Comparison of ENCODE assay signal across 10 cellular contexts in genomic region chr20:57211949-57212889, GRCh38. TPM values are rescaled to one million over a fixed set of nuclear protein-coding genes. Genes with fewer than 3 reads are reported as not detected.
DNase-seq lines count a peak whose midpoint lies in the region; ATAC-seq and TF ChIP-seq lines count a peak whose summit lies in the region.
"Had no signal": no experiment of that assay in that cellular context is flagged by ENCODE, and none has a peak within 500 bp of the region (broad histone marks: within the 10 kb centered on the region; RNA-seq: fewer than 3 reads in every experiment).

No MANE protein-coding gene starts in this region.

- POLR2A ChIA-PET in HEK293T (lab: Yijun Ruan, JAX), result no interaction called here

- H3K4me3 ChIP-seq in right cardiac atrium (ENCODE audit: low read length), result no peak overlapping the region

- H3K36me3 Mint-ChIP-seq in stimulated activated memory B cell treated with anti-CD40 and anti-IgM and Interleukin-4, amounts not matched to agents 10 μg/mL and 1 μg/mL and 100 μg/mL, for 72 hours, result no peaks in the 10 kb centered on the region
- H3K36me3 Mint-ChIP-seq: memory B cell had no signal

- intact Hi-C loops in right cardiac atrium (cut with DNase I), result no loop called here

- no peaks in the 10 kb centered on the region for H3K9me3 ChIP-seq in right cardiac atrium (ENCODE audit: control insufficient read depth, low read length)

- peak; percentile 84 to 91 for ATAC-seq in right cardiac atrium
- peak; percentile 44 for ATAC-seq in stimulated activated memory B cell treated with anti-CD40 and anti-IgM and Interleukin-4, amounts not matched to agents 10 μg/mL and 1 μg/mL and 100 μg/mL, for 72 hours
- ATAC-seq in HG02759 (IDR thresholded peaks at IDR 0.05; ENCODE audit: unreplicated experiment), result no peak
- ATAC-seq in HG03175 (IDR thresholded peaks at IDR 0.05; ENCODE audit: unreplicated experiment), result no peak
- no peak for ATAC-seq in GM18873 (IDR thresholded peaks at IDR 0.05; ENCODE audit: low FRiP score, unreplicated experiment)

- H3K4me1 Mint-ChIP-seq in stimulated activated memory B cell treated with anti-CD40 and anti-IgM and Interleukin-4, amounts not matched to agents 10 μg/mL and 1 μg/mL and 100 μg/mL, for 72 hours, result no peaks in the 10 kb centered on the region
- H3K4me1 Mint-ChIP-seq: activated B cell treated with CpG ODN at 0.5 μM for 24 hours had no signal

- H3K27me3 ChIP-seq in right cardiac atrium (ENCODE audit: control insufficient read depth, insufficient read depth), result no peaks in the 10 kb centered on the region

- H3K27ac Mint-ChIP-seq in stimulated activated memory B cell treated with anti-CD40 and anti-IgM and Interleukin-4, amounts not matched to agents 10 μg/mL and 1 μg/mL and 100 μg/mL, for 72 hours, result no peak overlapping the region
- H3K27ac Mint-ChIP-seq: activated B cell treated with CpG ODN at 0.5 μM for 24 hours, memory B cell had no signal

- H3K9me3 Mint-ChIP-seq in stimulated activated memory B cell treated with anti-CD40 and anti-IgM and Interleukin-4, amounts not matched to agents 10 μg/mL and 1 μg/mL and 100 μg/mL, for 72 hours, result no peaks in the 10 kb centered on the region
- H3K9me3 Mint-ChIP-seq: activated B cell treated with CpG ODN at 0.5 μM for 24 hours had no signal

- no peak overlapping the region for H3K27ac ChIP-seq in right cardiac atrium (ENCODE audit: low read length)

- H3K4me3 Mint-ChIP-seq in stimulated activated memory B cell treated with anti-CD40 and anti-IgM and Interleukin-4, amounts not matched to agents 10 μg/mL and 1 μg/mL and 100 μg/mL, for 72 hours, result no peak overlapping the region
- H3K4me3 Mint-ChIP-seq: activated B cell treated with CpG ODN at 0.5 μM for 24 hours, memory B cell had no signal

- peak; percentile 34 for DNase-seq in HEK293T (ENCODE audit: extremely low spot score)
- peak in 36 of 58 donors; percentile 6 to 84 (median 18) for DNase-seq in anterior cingulate cortex (lab: John Stamatoyannopoulos, UW)
- peak; percentile 70 to 82 (median 71) for DNase-seq in right cardiac atrium
- DNase-seq in activated naive CD4-positive, alpha-beta T cell treated with anti-CD3 and anti-CD28 coated beads, Interleukin-2, amount 50 U/mL, for 16 hours, result no peak
- DNase-seq: activated B cell treated with CpG ODN at 0.5 μM for 24 hours had no signal

- CTCF ChIA-PET in HEK293T (lab: Yijun Ruan, JAX), result no interaction called here

- H3K27me3 Mint-ChIP-seq in stimulated activated memory B cell treated with anti-CD40 and anti-IgM and Interleukin-4, amounts not matched to agents 10 μg/mL and 1 μg/mL and 100 μg/mL, for 72 hours, result peaks cover 16% of the 10 kb centered on the region

- 55% methylated on average over 38 of the region's 38 CpGs for WGBS in right cardiac atrium

- H3K4me1 ChIP-seq in right cardiac atrium (ENCODE audit: control insufficient read depth, insufficient read depth, low read length), result no peaks in the 10 kb centered on the region

TF ChIP-seq in HEK293T, 16 proteins besides CTCF, POLR2A, EP300 and RAD21:
- TF ChIP-seq HDGF (IDR thresholded peaks at IDR 0.05; ENCODE audit: borderline replicate concordance), result no peak

RNA-seq across cellular contexts. Expression of gene BMP7, which starts 54.2 kb away (rescaled TPM):
- 10 to 100 TPM; 29.1 to 39.4 (median 32.3) TPM for total RNA-seq in right cardiac atrium
- polyA plus RNA-seq in right cardiac atrium, result 22.4 TPM
- total RNA-seq: activated B cell treated with CpG ODN at 0.5 μM for 24 hours had no signal

Comparison
In these comparisons a context has a peak if more than half of its experiments do, and no peak if none do; other contexts are left out.
1. ATAC-seq: peak in right cardiac atrium (2 of 2) and stimulated activated memory B cell treated with anti-CD40 and anti-IgM and Interleukin-4, amounts not matched to agents 10 μg/mL and 1 μg/mL and 100 μg/mL, for 72 hours (single experiment); none in HG02759 (single experiment), HG03175 (single experiment) and GM18873 (single experiment).